1 cellular context compared by ENCODE assay signal in genomic region chr7:99325597-99326407, GRCh38.
TF ChIP-seq lines count a peak whose summit lies in the region.

Gene ARPC1A, plus strand, starts transcription at chr7:99325898. Its CDS starts 7,456 bp downstream, at chr7:99333354.

TF ChIP-seq in HepG2, 621 proteins besides CTCF, POLR2A, EP300 and RAD21 (continued from another document):
- TF ChIP-seq PATZ1 (CRISPR knock-in tag; IDR thresholded peaks at IDR 0.05) (peak; percentile 69), ZNF24 (IDR thresholded peaks at IDR 0.05) (no peak), IKZF1 (IDR thresholded peaks at IDR 0.05) (no peak), ZBTB2 (CRISPR knock-in tag; IDR thresholded peaks at IDR 0.05; ENCODE audit: low read depth) (peak; percentile 57; the same call in 1 of the 2 replicates), ATF2 (CRISPR knock-in tag; IDR thresholded peaks at IDR 0.05) (peak; percentile 70; the same call in 1 of the 2 replicates), ZNF280D (CRISPR knock-in tag; IDR thresholded peaks at IDR 0.05) (no peak), NFKB2 (CRISPR knock-in tag; IDR thresholded peaks at IDR 0.05; ENCODE audit: borderline replicate concordance) (peak; percentile 93; the same call in 1 of the 2 replicates), ONECUT2 (CRISPR knock-in tag; IDR thresholded peaks at IDR 0.05) (no peak), SMC3 (IDR thresholded peaks at IDR 0.05; ENCODE audit: low read length) (no peak), HOXA3 (CRISPR knock-in tag; IDR thresholded peaks at IDR 0.05) (peak; percentile 88), ZNF839 (CRISPR knock-in tag; IDR thresholded peaks at IDR 0.05; ENCODE audit: borderline replicate concordance) (peak; percentile 61; the same call in 1 of the 2 replicates), ZNF609 (CRISPR knock-in tag; IDR thresholded peaks at IDR 0.05; ENCODE audit: borderline replicate concordance) (0 out of 2 replicates have a peak, but pooled peaks have one; percentile 34), ZMAT3 (CRISPR knock-in tag; conservative IDR thresholded peaks at IDR 0.05) (0 out of 2 replicates have a peak, but pooled peaks have one; percentile 12), HNRNPLL (IDR thresholded peaks at IDR 0.05; ENCODE audit: low read depth, low read length, poor library complexity, severe bottlenecking) (peak; percentile 95), TMF1 (CRISPR knock-in tag; IDR thresholded peaks at IDR 0.05; ENCODE audit: low read depth) (no peak; the same call in 1 of the 2 replicates), PRDM4 (CRISPR knock-in tag; IDR thresholded peaks at IDR 0.05; ENCODE audit: borderline replicate concordance) (no peak), RBM39 (IDR thresholded peaks at IDR 0.05; ENCODE audit: low read depth, low read length, poor library complexity, severe bottlenecking) (peak; percentile 62), NAIF1 (CRISPR knock-in tag; IDR thresholded peaks at IDR 0.05; ENCODE audit: borderline replicate concordance) (peak; percentile 75; the same call in 1 of the 2 replicates), PBX3 (CRISPR knock-in tag; IDR thresholded peaks at IDR 0.05; ENCODE audit: borderline replicate concordance) (0 out of 2 replicates have a peak, but pooled peaks have one; percentile 62), ZNF33B (CRISPR knock-in tag; IDR thresholded peaks at IDR 0.05) (peak; percentile 83), ZNF160 (CRISPR knock-in tag; IDR thresholded peaks at IDR 0.05) (0 out of 2 replicates have a peak, but pooled peaks have one; percentile 73), ZNF34 (CRISPR knock-in tag; IDR thresholded peaks at IDR 0.05; ENCODE audit: borderline replicate concordance) (no peak), HMG20B (CRISPR knock-in tag; conservative IDR thresholded peaks at IDR 0.05) (no peak), U2AF1 (optimal IDR thresholded peaks at IDR 0.05; ENCODE audit: low read depth, low read length) (no peak), CENPBD1 (CRISPR knock-in tag; IDR thresholded peaks at IDR 0.05; ENCODE audit: borderline replicate concordance, low read depth) (no peak), TBL1XR1 (IDR thresholded peaks at IDR 0.05; ENCODE audit: borderline replicate concordance, low read length, partially characterized antibody) (no peak), PLRG1 (conservative IDR thresholded peaks at IDR 0.05) (no peak), FOXA3 (CRISPR knock-in tag; IDR thresholded peaks at IDR 0.05) (peak; percentile 62; the same call in 1 of the 2 replicates)
